Comparison of ENCODE assay signal across 7 cellular contexts in the genomic region with DNA sequence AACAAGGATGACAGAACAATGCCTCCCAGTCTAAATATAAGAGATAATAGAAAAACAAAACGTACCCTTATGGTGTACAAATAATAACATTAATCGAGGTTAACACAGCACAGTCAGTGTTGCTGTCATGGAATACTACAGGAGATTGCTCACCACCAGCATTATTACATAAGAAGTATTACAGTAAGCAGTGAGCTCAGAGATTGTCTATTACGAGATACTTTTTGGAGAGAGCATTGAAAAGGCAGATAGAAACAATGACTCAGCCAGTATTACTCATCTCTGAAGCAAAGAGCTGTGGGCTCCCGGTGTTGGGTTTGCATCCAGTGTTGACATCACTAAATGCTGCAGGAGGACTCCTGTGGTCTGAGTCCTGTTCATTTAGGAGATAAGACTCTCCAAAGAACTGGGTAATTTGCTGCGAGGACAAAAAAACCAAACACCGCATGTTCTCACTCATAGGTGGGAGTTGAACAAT.
DNase-seq lines count a peak whose midpoint lies in the region; ATAC-seq and TF ChIP-seq lines count a peak whose summit lies in the region.

No MANE protein-coding gene starts in this region.

- H3K4me3 Mint-ChIP-seq in Caco-2 (ENCODE audit: unreplicated experiment): no peak overlapping the region

- no peaks in the 10 kb centered on the region for H3K9me3 Mint-ChIP-seq in Caco-2 (ENCODE audit: unreplicated experiment)

- H3K36me3 Mint-ChIP-seq in Caco-2 (ENCODE audit: insufficient read depth, unreplicated experiment): peaks cover 5% of the 10 kb centered on the region

- no peaks in the 10 kb centered on the region for H3K27me3 Mint-ChIP-seq in Caco-2 (ENCODE audit: insufficient read depth, unreplicated experiment)

- H3K36me3 ChIP-seq in Caco-2 (ENCODE audit: control insufficient read depth, insufficient read depth, low read length) (no peaks in the 10 kb centered on the region), colonic mucosa (no peaks in the 10 kb centered on the region)

- POLR2A ChIA-PET in Caco-2 (lab: Charles Lee): no interaction called here

- ATAC-seq in GM18868 (IDR thresholded peaks at IDR 0.05; ENCODE audit: unreplicated experiment) (peak; percentile 54), HG02571 (IDR thresholded peaks at IDR 0.05; ENCODE audit: unreplicated experiment) (peak; percentile 45)

- H3K9ac ChIP-seq in colonic mucosa (ENCODE audit: low read depth in 2 of 2, low read length in 2 of 2): no peak overlapping the region

- TF ChIP-seq CTCF in fibroblast of pulmonary artery (IDR thresholded peaks at IDR 0.05; ENCODE audit: low read length, missing control alignments) (no peak), Caco-2 (IDR thresholded peaks at IDR 0.05; ENCODE audit: insufficient read depth in 1 of 2, low read depth in 1 of 2, low read length in 1 of 2, severe bottlenecking in 1 of 2, unreplicated experiment in 1 of 2) (no peak), colonic mucosa (IDR thresholded peaks at IDR 0.05) (no peak)

- no peaks in the 10 kb centered on the region for H3K9me3 ChIP-seq in Caco-2
- no peaks in the 10 kb centered on the region for H3K9me3 ChIP-seq in colonic mucosa

- H3K27me3 ChIP-seq in Caco-2 (replicated peaks; ENCODE audit: control insufficient read depth, insufficient read depth, low read length) (no peaks in the 10 kb centered on the region), colonic mucosa (no peaks in the 10 kb centered on the region)

- H3K27ac Mint-ChIP-seq in Caco-2 (ENCODE audit: unreplicated experiment): no peak overlapping the region

- H3K4me3 ChIP-seq in fibroblast of pulmonary artery (replicated peaks; ENCODE audit: low read depth, low read length) (no peak overlapping the region), Caco-2 (ENCODE audit: low read depth, low read length) (no peak overlapping the region), colonic mucosa (no peak overlapping the region)

- no peak overlapping the region for H3K27ac ChIP-seq in colonic mucosa

- intact Hi-C loops in Caco-2 (cut with micrococcal nuclease; ENCODE audit: unreplicated experiment): no loop called here
- intact Hi-C loops in colonic mucosa (cut with DNase I): no loop called here

- H3K4me1 ChIP-seq in Caco-2 (0 out of 2 replicates have a peak, but pooled peaks cover 3% of the 10 kb centered on the region), colonic mucosa (no peaks in the 10 kb centered on the region)

- H3K4me1 Mint-ChIP-seq in Caco-2 (ENCODE audit: low read depth, unreplicated experiment): peaks cover 6% of the 10 kb centered on the region

- CTCF ChIA-PET in Caco-2 (lab: Charles Lee): no interaction called here

- BruUV-seq in Caco-2 (replicated peaks; lab: Mats Ljungman, UMichigan): no TSS peak

- DNase-seq in NCI-H69 (lab: John Stamatoyannopoulos, UW) (peak; percentile 73), fibroblast of pulmonary artery (ENCODE audit: low read depth) (peak; percentile 94), NCI-H82 treated with DMSO at 0.1 percent for 48 hours (lab: John Stamatoyannopoulos, UW; ENCODE audit: unreplicated experiment) (no peak), Caco-2 (no peak), colonic mucosa (no peak)

Comparison
In these comparisons a context has a peak if more than half of its experiments do, and no peak if none do; other contexts are left out.
1. DNase-seq: peak in NCI-H69 (single experiment) and fibroblast of pulmonary artery (single experiment); none in NCI-H82 treated with DMSO at 0.1 percent for 48 hours (single experiment), Caco-2 (0 of 2) and colonic mucosa (single experiment).